Comparison of ENCODE assay signal across 18 cellular contexts in the genomic region with DNA sequence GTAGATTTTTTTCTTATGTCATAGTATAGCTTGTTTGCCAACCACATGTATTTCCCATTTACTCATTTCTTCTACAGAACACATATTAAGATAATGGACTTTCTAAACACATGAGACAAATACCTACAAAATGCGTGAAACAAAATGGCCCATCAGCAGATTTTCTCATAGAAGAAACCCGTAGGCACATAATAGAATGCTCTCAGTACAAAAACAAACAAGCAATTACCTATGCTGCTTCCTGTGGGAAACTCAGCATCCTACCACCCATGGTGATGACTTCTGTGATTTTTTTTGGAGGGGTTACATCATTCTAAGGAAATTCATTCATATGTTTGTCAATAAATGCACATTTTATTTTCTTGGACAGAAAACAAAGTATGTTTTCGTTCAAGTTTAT.
"Had no signal": no experiment of that assay in that cellular context is flagged by ENCODE, and none has a peak within 500 bp of the region (broad histone marks: within the 10 kb centered on the region; RNA-seq: fewer than 3 reads in every experiment).

No MANE protein-coding gene starts in this region.

- FAIRE-seq: colon, kidney had no signal

- H3K27ac ChIP-seq: brain microvascular endothelial cell, spleen, upper lobe of left lung, WERI-Rb-1 had no signal

- H3K4me3 ChIP-seq: lung, spleen, upper lobe of left lung had no signal

- H3K27me3 ChIP-seq: brain microvascular endothelial cell, spleen, upper lobe of left lung had no signal

- H3K36me3 ChIP-seq: brain microvascular endothelial cell, spleen, upper lobe of left lung, WERI-Rb-1 had no signal

- DNase-seq: activated CD4-positive, alpha-beta T cell treated with anti-CD3 and anti-CD28 coated beads for 1 hour; activated CD4-positive, alpha-beta T cell treated with anti-CD3 and anti-CD28 coated beads, Interleukin-2, amount 50 U/mL, for 1 hour; activated T-cell treated with anti-CD3 and anti-CD28 coated beads, Interleukin-2, amount 50 U/mL, for 24 hours; aorta; brain microvascular endothelial cell; caudate nucleus; foreskin melanocyte; kidney; natural killer cell; retina; spleen; stimulated activated CD4-positive, alpha-beta T cell treated with anti-CD3 and anti-CD28 coated beads, Interleukin-4, amount 100 ng/mL, for 1 hour; stimulated activated naive CD4-positive, alpha-beta T cell; T-cell; upper lobe of left lung; WERI-Rb-1 had no signal

- H3K9me3 ChIP-seq: spleen, upper lobe of left lung had no signal
